ENCODE assay signal across 9 cellular contexts in the genomic region with DNA sequence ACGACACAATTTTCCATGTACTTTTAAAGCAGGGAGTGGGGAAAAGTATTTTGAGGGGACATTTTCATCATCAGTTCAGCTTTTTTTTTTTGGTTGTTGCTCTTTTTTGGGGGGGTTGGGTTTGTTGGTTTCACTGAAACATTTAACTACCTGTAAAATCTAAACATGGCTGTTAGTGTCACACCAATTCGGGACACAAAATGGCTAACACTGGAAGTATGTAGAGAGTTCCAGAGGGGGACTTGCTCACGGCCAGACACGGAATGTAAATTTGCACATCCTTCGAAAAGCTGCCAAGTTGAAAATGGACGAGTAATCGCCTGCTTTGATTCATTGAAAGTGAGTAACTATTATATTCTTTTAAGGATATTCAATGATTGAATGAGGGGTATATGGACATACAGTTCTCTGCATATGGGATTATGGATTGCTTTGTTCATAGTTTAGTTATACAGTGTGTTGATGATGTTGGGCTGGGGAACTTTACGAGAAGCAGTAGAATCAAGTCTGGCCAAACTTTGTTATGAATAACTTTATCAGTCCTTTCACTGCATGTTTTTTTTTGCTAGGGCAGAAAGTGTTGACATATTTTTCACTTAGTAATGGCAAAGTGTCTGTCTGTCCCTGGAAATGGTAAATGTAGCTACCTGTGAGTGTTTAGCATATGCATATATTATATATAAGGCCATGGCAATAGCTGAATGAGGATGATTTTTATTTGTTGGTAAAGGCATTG. TPM values are rescaled to one million over a fixed set of nuclear protein-coding genes. Genes with fewer than 3 reads are reported as not detected.
DNase-seq lines count a peak whose midpoint lies in the region; ATAC-seq and TF ChIP-seq lines count a peak whose summit lies in the region.
"Had no signal": no experiment of that assay in that cellular context is flagged by ENCODE, and none has a peak within 500 bp of the region (broad histone marks: within the 10 kb centered on the region; RNA-seq: fewer than 3 reads in every experiment).

No MANE protein-coding gene starts in this region.

- H3K27ac ChIP-seq in right cardiac atrium (ENCODE audit: low read length), result peak overlapping the region; percentile 94
- H3K27ac ChIP-seq in mesenchymal stem cell (ENCODE audit: low read length, poor library complexity, severe bottlenecking), result no peak overlapping the region

- no peak overlapping the region for H3K4ac ChIP-seq in mesenchymal stem cell (ENCODE audit: low read depth in 1 of 2, low read length in 2 of 2)

- no peak for TF ChIP-seq CTCF in nephron progenitor cell (IDR thresholded peaks at IDR 0.05)

- H3K4me2 ChIP-seq in mesenchymal stem cell (ENCODE audit: low read length, poor library complexity, severe bottlenecking), result no peak overlapping the region

- intact Hi-C loops in right cardiac atrium (cut with DNase I), result loop anchor here in 1 of 4 donors (10.0 kb wide), 1 partner anchor 135 kb away; no protein-coding TSS in a partner anchor
- intact Hi-C loops in left cardiac atrium (cut with DNase I), result loop anchor here in 1 of 2 donors (5.0 kb wide), 1 partner anchor 33 kb away; a partner anchor contains a TSS
- intact Hi-C loops in posterior vena cava (cut with DNase I), result no loop called here

- no peak overlapping the region for H4K91ac ChIP-seq in mesenchymal stem cell (ENCODE audit: low read length)

- no peak overlapping the region for H3K18ac ChIP-seq in mesenchymal stem cell (ENCODE audit: low read depth in 1 of 2, low read length in 2 of 2)

- H3K36me3 Mint-ChIP-seq in activated naive CD8-positive, alpha-beta T cell treated with anti-CD3 and anti-CD28 coated beads for 36 hours, result peaks cover 43% of the 10 kb centered on the region
- H3K36me3 Mint-ChIP-seq in nephron progenitor cell (ENCODE audit: low read depth), result peaks cover 14% of the 10 kb centered on the region

- 42% methylated on average over 8 of the region's 8 CpGs for WGBS in right cardiac atrium
- WGBS in mesenchymal stem cell, result 93% methylated on average over 8 of the region's 8 CpGs

- H3K4me3 ChIP-seq in right cardiac atrium (ENCODE audit: low read length), result peak overlapping the region; percentile 62
- H3K4me3 ChIP-seq in mesenchymal stem cell (ENCODE audit: insufficient read depth in 1 of 2, low read depth in 1 of 2, low read length in 2 of 2), result peak overlapping the region in 1 of 2 experiments; percentile 71

- H3K36me3 ChIP-seq in mesenchymal stem cell (ENCODE audit: control insufficient read depth in 1 of 2, insufficient read depth in 2 of 2, low read depth in 1 of 2, low read length in 2 of 2), result peaks cover 3 to 22% of the 10 kb centered on the region in 2 experiments

- peaks cover 2% of the 10 kb centered on the region for H3K79me1 ChIP-seq in mesenchymal stem cell (replicated peaks; ENCODE audit: low read length, poor library complexity, severe bottlenecking)

- H3K4me1 Mint-ChIP-seq in activated naive CD8-positive, alpha-beta T cell treated with anti-CD3 and anti-CD28 coated beads for 36 hours, result peaks cover 80% of the 10 kb centered on the region
- peaks cover 9% of the 10 kb centered on the region for H3K4me1 Mint-ChIP-seq in nephron progenitor cell

- H2BK120ac ChIP-seq in mesenchymal stem cell (ENCODE audit: low read depth, low read length), result no peak overlapping the region

- H2AFZ ChIP-seq in mesenchymal stem cell (ENCODE audit: low read depth, low read length), result no peak overlapping the region

- H3K4me1 ChIP-seq in right cardiac atrium (ENCODE audit: control insufficient read depth, insufficient read depth, low read length) (peaks cover 12% of the 10 kb centered on the region), mesenchymal stem cell (ENCODE audit: control insufficient read depth, insufficient read depth, low read depth, low read length) (peaks cover 7% of the 10 kb centered on the region)

- H3K27me3 Mint-ChIP-seq in activated naive CD8-positive, alpha-beta T cell treated with anti-CD3 and anti-CD28 coated beads for 36 hours, result no peaks in the 10 kb centered on the region
- no peaks in the 10 kb centered on the region for H3K27me3 Mint-ChIP-seq in nephron progenitor cell (ENCODE audit: low read depth, poor library complexity)

- H2BK15ac ChIP-seq in mesenchymal stem cell (ENCODE audit: low read depth, poor library complexity, severe bottlenecking), result no peak overlapping the region

- H3K14ac ChIP-seq in mesenchymal stem cell (ENCODE audit: low read length in 2 of 2), result no peak overlapping the region

- H3K9me3 ChIP-seq in right cardiac atrium (ENCODE audit: control insufficient read depth, low read length), result no peaks in the 10 kb centered on the region
- no peaks in the 10 kb centered on the region for H3K9me3 ChIP-seq in mesenchymal stem cell (ENCODE audit: control insufficient read depth, low read length)

- H3K4me3 Mint-ChIP-seq in activated naive CD8-positive, alpha-beta T cell treated with anti-CD3 and anti-CD28 coated beads for 36 hours, result peak overlapping the region; percentile 77
- H3K4me3 Mint-ChIP-seq in nephron progenitor cell, result no peak overlapping the region

- peak overlapping the region; percentile 98 for H3K27ac Mint-ChIP-seq in activated naive CD8-positive, alpha-beta T cell treated with anti-CD3 and anti-CD28 coated beads for 36 hours
- H3K27ac Mint-ChIP-seq in nephron progenitor cell, result no peak overlapping the region

- H3K27me3 ChIP-seq in right cardiac atrium (ENCODE audit: control insufficient read depth, insufficient read depth), result no peaks in the 10 kb centered on the region
- H3K27me3 ChIP-seq in mesenchymal stem cell (ENCODE audit: control insufficient read depth in 1 of 2, insufficient read depth in 1 of 2, low read length in 2 of 2), result no peaks in the 10 kb centered on the region

- no peak for ATAC-seq in right cardiac atrium
- ATAC-seq in left cardiac atrium, result no peak
- no peak for ATAC-seq in HG03432 (IDR thresholded peaks at IDR 0.05; ENCODE audit: unreplicated experiment)

- no peak overlapping the region for H3K23ac ChIP-seq in mesenchymal stem cell (ENCODE audit: low read length in 2 of 2)

- no peak overlapping the region for H2AK5ac ChIP-seq in mesenchymal stem cell (ENCODE audit: low read length, severe bottlenecking)

- peak overlapping the region; percentile 88 for H3K9ac ChIP-seq in mesenchymal stem cell (ENCODE audit: low read length)

- H4K8ac ChIP-seq in mesenchymal stem cell (ENCODE audit: low read length), result no peak overlapping the region

- DNase-seq in right cardiac atrium, result no peak
- DNase-seq in left cardiac atrium, result no peak
- no peak for DNase-seq in activated naive CD8-positive, alpha-beta T cell treated with anti-CD3 and anti-CD28 coated beads for 36 hours
- DNase-seq in mesenchymal stem cell, result no peak
- no peak for DNase-seq in posterior vena cava (ENCODE audit: low spot score)
- no peak for DNase-seq in NK-92 (lab: John Stamatoyannopoulos, UW; ENCODE audit: unreplicated experiment)
- DNase-seq in nephron progenitor cell, result no peak
- DNase-seq: DMS53 had no signal

- no peak overlapping the region for H2BK5ac ChIP-seq in mesenchymal stem cell (ENCODE audit: low read depth, low read length, poor library complexity, severe bottlenecking)

- H2BK12ac ChIP-seq in mesenchymal stem cell (ENCODE audit: low read length in 2 of 2), result no peak overlapping the region

- H3K9me3 Mint-ChIP-seq in activated naive CD8-positive, alpha-beta T cell treated with anti-CD3 and anti-CD28 coated beads for 36 hours, result no peaks in the 10 kb centered on the region
- H3K9me3 Mint-ChIP-seq in nephron progenitor cell, result no peaks in the 10 kb centered on the region

RNA-seq across cellular contexts. Expression of a gene that starts 31.5 kb away (rescaled TPM):
- total RNA-seq in right cardiac atrium (100 to 1,000 TPM; 142 to 160 (median 154) TPM), left cardiac atrium (100 to 1,000 TPM; 141 to 154 TPM), posterior vena cava (100 to 1,000 TPM; 393 to 453 TPM)
- polyA plus RNA-seq in right cardiac atrium, result 52.7 TPM
- 100 to 1,000 TPM; 385 to 392 TPM for total RNA-seq in activated naive CD8-positive, alpha-beta T cell treated with anti-CD3 and anti-CD28 coated beads for 36 hours
- polyA plus RNA-seq in mesenchymal stem cell (2013, experiment 1 of 2), result 85.7 TPM
- polyA plus RNA-seq in mesenchymal stem cell (2013, experiment 2 of 2), result 85.2 TPM
